Comparison of ENCODE assay signal across 8 cellular contexts in the genomic region with DNA sequence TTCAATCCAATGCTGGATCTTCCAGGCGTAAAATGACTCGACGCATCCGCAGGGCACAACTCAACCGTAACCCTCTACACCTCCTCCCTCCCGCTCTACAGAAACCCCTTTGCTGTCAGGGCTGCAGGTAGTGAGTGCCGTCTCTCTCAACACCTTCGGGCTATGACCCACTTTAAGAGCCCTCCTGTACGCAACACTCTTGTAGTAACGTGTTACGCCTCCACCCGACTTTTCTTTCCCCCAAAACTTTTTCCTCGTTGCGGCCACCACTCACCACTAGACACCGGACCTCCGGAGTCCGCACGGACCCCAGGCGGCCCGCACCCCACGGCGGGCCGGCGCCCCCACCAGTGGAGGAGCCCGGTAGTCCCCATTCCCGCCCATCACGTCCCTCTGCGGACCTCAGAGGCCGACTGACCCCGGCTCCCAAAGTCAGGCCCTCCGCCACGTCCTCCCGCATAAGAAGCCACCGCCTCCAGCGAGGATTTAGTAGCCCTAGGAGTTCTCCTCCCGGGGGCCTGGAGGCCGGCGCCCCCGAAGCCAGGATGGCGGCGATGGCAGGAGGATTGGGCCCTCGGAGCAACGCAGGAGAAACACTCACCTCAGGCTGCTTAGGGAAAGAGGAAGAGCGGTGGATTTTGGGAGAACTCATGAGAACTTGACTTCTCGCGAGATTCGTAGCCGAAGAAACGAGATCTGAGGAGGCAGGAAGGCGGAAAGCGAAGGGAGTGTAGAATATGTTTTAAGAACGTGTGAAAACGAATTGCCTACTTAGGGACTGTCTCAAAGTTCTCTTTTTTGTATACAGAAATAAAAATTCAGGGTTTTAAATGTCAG. TPM values are rescaled to one million over a fixed set of nuclear protein-coding genes. Genes with fewer than 3 reads are reported as not detected.
DNase-seq lines count a peak whose midpoint lies in the region; ATAC-seq, FAIRE-seq and TF ChIP-seq lines count a peak whose summit lies in the region.

A gene (minus strand): TSS at position 609 of the 837 bp plus-strand sequence.

- H3K9me3 ChIP-seq in right cardiac atrium (ENCODE audit: control insufficient read depth, low read length) (no peaks in the 10 kb centered on the region), uterus (no peaks in the 10 kb centered on the region)

- H3K27ac ChIP-seq in right cardiac atrium (ENCODE audit: low read length) (peak within 1 kb of the TSS; percentile 34), uterus (peak within 1 kb of the TSS; percentile 83 to 89)

- TF ChIP-seq CTCF in uterus (IDR thresholded peaks at IDR 0.05): peak in 3 of 4 experiments; percentile 5 to 35 (median 16)

- H3K4me1 ChIP-seq in right cardiac atrium (ENCODE audit: control insufficient read depth, insufficient read depth, low read length): no peaks in the 10 kb centered on the region
- H3K4me1 ChIP-seq in uterus: no peaks in the 10 kb centered on the region

- H3K27me3 ChIP-seq in right cardiac atrium (ENCODE audit: control insufficient read depth, insufficient read depth): no peaks in the 10 kb centered on the region
- H3K27me3 ChIP-seq in uterus: no peaks in the 10 kb centered on the region

- ATAC-seq in HG02852 (IDR thresholded peaks at IDR 0.05; ENCODE audit: unreplicated experiment) (peak; percentile 75), right cardiac atrium (peak; percentile 88 to 92)

- peak; percentile 87 for DNase-seq in GM12891 (ENCODE audit: insufficient read length, low spot score)
- DNase-seq in NCI-H187 treated with DMSO at 0.1 percent for 48 hours (lab: John Stamatoyannopoulos, UW): peak; percentile 94
- DNase-seq in anterior cingulate cortex (lab: John Stamatoyannopoulos, UW): peak; percentile 25 to 96 (median 78)
- DNase-seq in right cardiac atrium: peak; percentile 85 to 92 (median 86)
- DNase-seq in pulmonary artery endothelial cell (ENCODE audit: low read depth, low spot score): peak; percentile 97
- DNase-seq in uterus: peak; percentile 87 to 97

- no peaks in the 10 kb centered on the region for H3K36me3 ChIP-seq in uterus

- H3K4me3 ChIP-seq in right cardiac atrium (ENCODE audit: low read length): peak within 1 kb of the TSS; percentile 62
- peak within 1 kb of the TSS; percentile 52 to 63 for H3K4me3 ChIP-seq in uterus

- intact Hi-C loops in T-helper 2 cell treated with Interferon-gamma antibody and Interleukin-4, amounts not matched to agents 100 ng/mL and 5 ng/mL, for 36 hours (cut with micrococcal nuclease): loop anchor here (1.0 to 10.0 kb wide), 7 partner anchors 32 to 955 kb away; a partner anchor contains a TSS
- intact Hi-C loops in right cardiac atrium (cut with DNase I) (loop anchor here in 1 of 4 donors (10.0 kb wide), 1 partner anchor 773 kb away; a partner anchor contains a TSS), uterus (cut with DNase I; ENCODE audit: low total_unique reads) (no loop called here)

- peak; percentile 84 for FAIRE-seq in GM12891 (lab: Jason Lieb, UNC)

- under 1% methylated on average over 53 of the region's 53 CpGs for whole genome bisulfite sequencing in right cardiac atrium

- TF ChIP-seq POLR2A in GM12891 (IDR thresholded peaks at IDR 0.05; ENCODE audit: low read depth, low read length): peak; percentile 99
- peak; percentile 94 for TF ChIP-seq POLR2A in uterus (IDR thresholded peaks at IDR 0.05)

TF ChIP-seq in GM12891, 5 proteins besides CTCF, POLR2A, EP300 and RAD21:
- TF ChIP-seq PAX5 (IDR thresholded peaks at IDR 0.05; ENCODE audit: insufficient read depth, low read length, severe bottlenecking) (peak; percentile 40), SPI1 (IDR thresholded peaks at IDR 0.05; ENCODE audit: low read depth, low read length) (peak; percentile 91), TAF1 (IDR thresholded peaks at IDR 0.05; ENCODE audit: low read depth, low read length) (peak; percentile 100), POLR2AphosphoS5 (IDR thresholded peaks at IDR 0.05; ENCODE audit: low read depth, low read length) (peak; percentile 99), POU2F2 (IDR thresholded peaks at IDR 0.05; ENCODE audit: low read depth, low read length) (peak; percentile 81; the same call in 1 of the 2 replicates)
TF ChIP-seq in GM12891: peak in this region for 5.

RNA-seq across cellular contexts. Expression of the gene that starts here (rescaled TPM):
- polyA plus RNA-seq in GM12891 (2012; ENCODE audit: low read depth, missing spikeins): 4,935 TPM
- 1,497 and 1,531 TPM in 2 replicates for total RNA-seq in T-helper 2 cell treated with Interferon-gamma antibody and Interleukin-4, amounts not matched to agents 100 ng/mL and 5 ng/mL, for 36 hours
- total RNA-seq in right cardiac atrium (1,000 to 10,000 TPM in 2 of 4 donors, 100 to 1,000 TPM in 2; 949 to 1,084 (median 1,011) TPM), pulmonary artery endothelial cell (3,360 and 3,938 TPM in 2 replicates), uterus (1,000 to 10,000 TPM; 1,523 to 4,253 (median 3,121) TPM)
- 1,230 TPM for polyA plus RNA-seq in right cardiac atrium

Comparison
In these comparisons a context has a peak if more than half of its experiments do, and no peak if none do; other contexts are left out.
1. Peak in every context shown above with its lines: DNase-seq, ATAC-seq, H3K4me3 ChIP-seq and H3K27ac ChIP-seq.